Comparison of ENCODE assay signal across 8 cellular contexts in genomic region chr9:111895996-111896941, GRCh38. TPM values are rescaled to one million over a fixed set of nuclear protein-coding genes. Genes with fewer than 3 reads are reported as not detected.
A peak's percentile ranks its signal among the peaks of the same experiment; 100 is the strongest.
DNase-seq lines count a peak whose midpoint lies in the region; ATAC-seq lines count a peak whose summit lies in the region.

UGCG (plus strand) TSS chr9:111896814; CDS start chr9:111897216, 402 bp downstream.

- H3K36me3 ChIP-seq in NT2/D1 (ENCODE audit: insufficient read depth, insufficient read length, low read length), result no peaks in the 10 kb centered on the region

- H3K9me3 ChIP-seq in NT2/D1 (ENCODE audit: insufficient read depth, low read length), result no peaks in the 10 kb centered on the region

- in situ Hi-C loops in endometrial microvascular endothelial cells (cut with HindIII; ENCODE audit: inconsistent ontology term, low pct_unique_long_range_greater_than_20kb, low sequenced_read_pairs), result no loop called here

- no peaks in the 10 kb centered on the region for H3K27me3 ChIP-seq in NT2/D1 (ENCODE audit: insufficient read depth, insufficient read length)

- peak within 1 kb of the TSS; percentile 93 for H3K9ac ChIP-seq in NT2/D1 (ENCODE audit: insufficient read length, low read depth)

- peak; percentile 74 for ATAC-seq in GM19467 (IDR thresholded peaks at IDR 0.05; ENCODE audit: unreplicated experiment)

- H3K4me3 ChIP-seq in NT2/D1 (ENCODE audit: insufficient read length, low read depth), result peak within 1 kb of the TSS; percentile 84

- peak; percentile 64 for DNase-seq in CMK (ENCODE audit: low read depth)
- peak; percentile 92 for DNase-seq in HT-29 (ENCODE audit: low spot score)
- peak; percentile 84 for DNase-seq in NT2/D1 (ENCODE audit: low read depth, low spot score)
- peak; percentile 87 for DNase-seq in activated CD8-positive, alpha-beta memory T cell treated with anti-CD3 and anti-CD28 coated beads, Interleukin-2, amount 50 U/mL, for 4 hours
- peak; percentile 85 for DNase-seq in middle frontal gyrus (ENCODE audit: extremely low spot score, low spot score)
- DNase-seq in stimulated activated CD8-positive, alpha-beta memory T cell treated with anti-CD3 and anti-CD28 coated beads, Interleukin-2, amount 100 ng/mL, for 1 hour (ENCODE audit: low read depth in 2 of 2), result peak; percentile 73 to 78

- no peaks in the 10 kb centered on the region for H3K4me1 ChIP-seq in NT2/D1 (ENCODE audit: insufficient read depth, insufficient read length)

RNA-seq across cellular contexts. Expression of gene UGCG, which starts in this region (rescaled TPM):
- 23.9 and 38.0 TPM in 2 replicates for total RNA-seq in HT-29 (2014; rRNA removed; shearing (Covaris generic))
- total RNA-seq in endometrial microvascular endothelial cells (ENCODE audit: inconsistent ontology term), result 58.4 TPM

Comparison
In these comparisons a context has a peak if more than half of its experiments do, and no peak if none do; other contexts are left out.
1. Peak in every context shown above with its lines: DNase-seq, ATAC-seq and H3K4me3 ChIP-seq.